ENCODE assay signal across 8 cellular contexts in genomic region chr17:46943511-46944393, GRCh38. TPM values are rescaled to one million over a fixed set of nuclear protein-coding genes. Genes with fewer than 3 reads are reported as not detected.
DNase-seq lines count a peak whose midpoint lies in the region; ATAC-seq, FAIRE-seq and TF ChIP-seq lines count a peak whose summit lies in the region.
"Had no signal": no experiment of that assay in that cellular context is flagged by ENCODE, and none has a peak within 500 bp of the region (broad histone marks: within the 10 kb centered on the region; RNA-seq: fewer than 3 reads in every experiment).

No MANE protein-coding gene starts in this region.

- no peak overlapping the region for H3K27ac ChIP-seq in MM.1S (ENCODE audit: low read length)

- peaks cover 10% of the 10 kb centered on the region for H3K4me1 Mint-ChIP-seq in progenitor cell of endocrine pancreas (ENCODE audit: low read depth)

- H3K9ac ChIP-seq in MM.1S (ENCODE audit: low read length): no peak overlapping the region

- H3F3A ChIP-seq in MM.1S (ENCODE audit: insufficient read depth, low read length): 0 out of 2 replicates have a peak, but pooled peaks cover 12% of the 10 kb centered on the region

- no peak overlapping the region for H3K4me3 Mint-ChIP-seq in progenitor cell of endocrine pancreas (ENCODE audit: low read depth)

- TF ChIP-seq CTCF in fibroblast of mammary gland (conservative IDR thresholded peaks at IDR 0.05; ENCODE audit: control insufficient read depth, insufficient read depth, low read depth, low read length): no peak
- TF ChIP-seq CTCF in progenitor cell of endocrine pancreas (IDR thresholded peaks at IDR 0.05; ENCODE audit: unreplicated experiment): no peak
- TF ChIP-seq CTCF in MM.1S (IDR thresholded peaks at IDR 0.05; ENCODE audit: low read length): no peak

- no peak for DNase-seq in GM12891 (ENCODE audit: insufficient read length, low spot score)
- DNase-seq in fibroblast of mammary gland (ENCODE audit: low read depth): peak; percentile 33
- no peak for DNase-seq in progenitor cell of endocrine pancreas (ENCODE audit: low spot score, unreplicated experiment)
- DNase-seq in MM.1S: no peak

- no peaks in the 10 kb centered on the region for H3K79me2 ChIP-seq in MM.1S (ENCODE audit: low read length)

- no peaks in the 10 kb centered on the region for H4K20me1 ChIP-seq in MM.1S (ENCODE audit: insufficient read depth, low read length)

- FAIRE-seq in GM12891 (lab: Jason Lieb, UNC): peak; percentile 56

- no peaks in the 10 kb centered on the region for H3K36me3 ChIP-seq in MM.1S (replicated peaks; ENCODE audit: insufficient read depth, low read length)

- H2AFZ ChIP-seq in MM.1S (ENCODE audit: low read length): no peak overlapping the region

- H3K4me1 ChIP-seq in MM.1S (ENCODE audit: low read length): no peaks in the 10 kb centered on the region

- H3K9me3 Mint-ChIP-seq in progenitor cell of endocrine pancreas (ENCODE audit: low read depth): no peaks in the 10 kb centered on the region

- peaks cover 2% of the 10 kb centered on the region for H3K27me3 Mint-ChIP-seq in progenitor cell of endocrine pancreas

- no peak overlapping the region for H3K4me3 ChIP-seq in fibroblast of mammary gland (ENCODE audit: control insufficient read depth, low read depth, low read length)
- no peak overlapping the region for H3K4me3 ChIP-seq in MM.1S (ENCODE audit: low read length)

- no peaks in the 10 kb centered on the region for H3K27me3 ChIP-seq in MM.1S (replicated peaks; ENCODE audit: insufficient read depth, low read length)

- H3K4me2 ChIP-seq in MM.1S (ENCODE audit: low read depth, low read length): no peak overlapping the region

- ATAC-seq in GM18511 (IDR thresholded peaks at IDR 0.05; ENCODE audit: unreplicated experiment): no peak
- no peak for ATAC-seq in GM21825 (IDR thresholded peaks at IDR 0.05; ENCODE audit: unreplicated experiment)

- peak; percentile 46; the same call in 1 of the 2 replicates for TF ChIP-seq POLR2A in GM12891 (IDR thresholded peaks at IDR 0.05; ENCODE audit: low read depth, low read length)

- no peaks in the 10 kb centered on the region for H3K9me3 ChIP-seq in MM.1S (replicated peaks; ENCODE audit: insufficient read depth, low read length)

- H3K27ac Mint-ChIP-seq in progenitor cell of endocrine pancreas: peak overlapping the region; percentile 58

- H3K9me2 ChIP-seq in MM.1S (replicated peaks; ENCODE audit: insufficient read depth, low read length): no peaks in the 10 kb centered on the region

- H3K36me3 Mint-ChIP-seq in progenitor cell of endocrine pancreas (ENCODE audit: insufficient read depth): peaks cover 9% of the 10 kb centered on the region

TF ChIP-seq in GM12891, 5 proteins besides CTCF, POLR2A, EP300 and RAD21:
- TF ChIP-seq TAF1 (IDR thresholded peaks at IDR 0.05; ENCODE audit: low read depth, low read length) (no peak), POU2F2 (IDR thresholded peaks at IDR 0.05; ENCODE audit: low read depth, low read length) (no peak), SPI1 (IDR thresholded peaks at IDR 0.05; ENCODE audit: low read depth, low read length) (no peak), PAX5 (IDR thresholded peaks at IDR 0.05; ENCODE audit: insufficient read depth, low read length, severe bottlenecking) (no peak), POLR2AphosphoS5 (IDR thresholded peaks at IDR 0.05; ENCODE audit: low read depth, low read length) (no peak)

TF ChIP-seq in PFSK-1, 5 proteins besides CTCF, POLR2A, EP300 and RAD21:
- TF ChIP-seq REST (IDR thresholded peaks at IDR 0.05; ENCODE audit: insufficient read depth in 1 of 2, low read depth in 2 of 2, low read length in 2 of 2) (no peak), TAF1 (IDR thresholded peaks at IDR 0.05; ENCODE audit: borderline replicate concordance, insufficient read depth, low read length) (no peak), POLR2AphosphoS5 (IDR thresholded peaks at IDR 0.05; ENCODE audit: low read depth, low read length) (peak; percentile 18), FOXP2 (optimal IDR thresholded peaks at IDR 0.05; ENCODE audit: borderline replicate concordance, extremely low read depth, extremely low read length, insufficient read depth) (peak; percentile 49), SIN3A (IDR thresholded peaks at IDR 0.05; ENCODE audit: borderline replicate concordance, insufficient read depth, low read length) (no peak)

RNA-seq across cellular contexts. Expression of gene GOSR2, which starts 20.8 kb away (rescaled TPM):
- 23.9 TPM for polyA plus RNA-seq in GM12891 (2012; ENCODE audit: low read depth, missing spikeins)
- polyA plus RNA-seq in PFSK-1 (2012; ENCODE audit: insufficient read length, low read depth): 83.3 TPM
- 57.1 and 63.2 TPM in 2 replicates for total RNA-seq in progenitor cell of endocrine pancreas

RNA-seq across cellular contexts. Expression of gene RPRML, which starts 35.3 kb away (rescaled TPM):
- polyA plus RNA-seq in GM12891 (2012; ENCODE audit: low read depth, missing spikeins): not detected
- polyA plus RNA-seq in PFSK-1 (2012; ENCODE audit: insufficient read length, low read depth): not detected
- not detected in 2 replicates for total RNA-seq in progenitor cell of endocrine pancreas
- total RNA-seq: urinary bladder had no signal
- polyA plus RNA-seq: urinary bladder had no signal
